9 cellular contexts compared by ENCODE assay signal in the genomic region with DNA sequence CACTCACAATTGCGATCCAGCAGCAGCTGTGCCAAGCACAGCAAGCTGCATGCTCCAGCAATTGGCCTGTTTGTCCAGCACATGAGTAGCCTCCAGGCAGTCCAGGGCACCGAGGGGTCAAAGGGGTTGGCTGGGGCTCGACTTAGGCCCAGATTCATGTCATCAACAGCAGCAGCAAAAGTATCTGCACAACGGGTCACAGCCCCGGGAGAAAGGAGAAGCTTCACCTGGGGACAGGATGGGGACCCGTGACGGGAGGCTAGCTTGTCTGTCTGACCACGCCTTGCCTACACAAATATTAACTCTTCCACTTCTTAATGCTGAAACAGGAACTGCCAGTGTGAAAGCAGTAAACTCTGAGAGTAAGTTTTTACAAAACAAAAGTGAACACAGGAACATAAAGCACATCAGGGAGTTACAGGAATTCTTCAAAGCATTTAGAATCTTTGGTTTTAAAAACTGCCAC.
DNase-seq lines count a peak whose midpoint lies in the region; ATAC-seq and TF ChIP-seq lines count a peak whose summit lies in the region.
"Had no signal": no experiment of that assay in that cellular context is flagged by ENCODE, and none has a peak within 500 bp of the region (broad histone marks: within the 10 kb centered on the region; RNA-seq: fewer than 3 reads in every experiment).

No MANE protein-coding gene starts in this region.

- intact Hi-C loops in activated CD4-positive, alpha-beta memory T cell treated with anti-CD3 and anti-CD28 coated beads for 36 hours (cut with micrococcal nuclease): loop anchor here (1.0 to 2.0 kb wide), 2 partner anchors 18 to 28 kb away; no protein-coding TSS in a partner anchor
- intact Hi-C loops in mucosa of descending colon (cut with DNase I, micrococcal nuclease): no loop called here

- CTCF ChIA-PET in activated CD4-positive, alpha-beta memory T cell treated with anti-CD3 and anti-CD28 coated beads, Interleukin-2, amount 10 ng/mL, durations not matched to agents 7 days and 5 days (lab: Charles Lee): no interaction called here
- CTCF ChIA-PET in activated CD4-positive, alpha-beta memory T cell treated with anti-CD3 and anti-CD28 coated beads for 36 hours (lab: Charles Lee): interaction anchor here (3.2 kb wide), 1 partner anchor 119 kb away, joined by 19 read pairs; no protein-coding TSS in a partner anchor

- H3K9me3 Mint-ChIP-seq in activated CD4-positive, alpha-beta memory T cell treated with anti-CD3 and anti-CD28 coated beads, Interleukin-2, amount 10 ng/mL, durations not matched to agents 7 days and 5 days: peaks cover 3% of the 10 kb centered on the region
- no peaks in the 10 kb centered on the region for H3K9me3 Mint-ChIP-seq in activated CD4-positive, alpha-beta memory T cell treated with anti-CD3 and anti-CD28 coated beads for 36 hours

- peaks cover 26% of the 10 kb centered on the region for H3K4me1 Mint-ChIP-seq in activated CD4-positive, alpha-beta memory T cell treated with anti-CD3 and anti-CD28 coated beads, Interleukin-2, amount 10 ng/mL, durations not matched to agents 7 days and 5 days
- H3K4me1 Mint-ChIP-seq in activated CD4-positive, alpha-beta memory T cell treated with anti-CD3 and anti-CD28 coated beads for 36 hours (ENCODE audit: low read depth): peaks cover 23% of the 10 kb centered on the region

- TF ChIP-seq CTCF in RWPE2 (IDR thresholded peaks at IDR 0.05; ENCODE audit: poor library complexity, severe bottlenecking) (no peak), mucosa of descending colon (IDR thresholded peaks at IDR 0.05) (no peak)

- H3K27ac ChIP-seq in RWPE2 (ENCODE audit: poor library complexity, severe bottlenecking): peak overlapping the region; percentile 9

- H3K36me3 ChIP-seq in RWPE2 (ENCODE audit: low read depth): no peaks in the 10 kb centered on the region
- no peaks in the 10 kb centered on the region for H3K36me3 ChIP-seq in mucosa of descending colon (ENCODE audit: low read depth)

- H3K9me3 ChIP-seq in RWPE2 (ENCODE audit: severe bottlenecking) (no peaks in the 10 kb centered on the region), mucosa of descending colon (no peaks in the 10 kb centered on the region)
- H3K9me3 ChIP-seq: Caco-2 had no signal

- peak; percentile 90 for ATAC-seq in HG02885 (IDR thresholded peaks at IDR 0.05; ENCODE audit: poor library complexity, unreplicated experiment)
- peak; percentile 22; the same call in 1 of the 3 replicates for ATAC-seq in RWPE2 (ENCODE audit: low read depth)
- peak; percentile 75 for ATAC-seq in mucosa of descending colon

- no peaks in the 10 kb centered on the region for H3K27me3 ChIP-seq in RWPE2 (ENCODE audit: insufficient read depth, poor library complexity, severe bottlenecking)

- H3K4me1 ChIP-seq in RWPE2 (ENCODE audit: insufficient read depth, poor library complexity, severe bottlenecking) (peaks cover 22% of the 10 kb centered on the region), mucosa of descending colon (ENCODE audit: low read depth) (peaks cover 9% of the 10 kb centered on the region)

- peak overlapping the region; percentile 63 for H3K27ac Mint-ChIP-seq in activated CD4-positive, alpha-beta memory T cell treated with anti-CD3 and anti-CD28 coated beads, Interleukin-2, amount 10 ng/mL, durations not matched to agents 7 days and 5 days
- no peak overlapping the region for H3K27ac Mint-ChIP-seq in activated CD4-positive, alpha-beta memory T cell treated with anti-CD3 and anti-CD28 coated beads for 36 hours

- H3K4me3 ChIP-seq in RWPE2 (ENCODE audit: severe bottlenecking): no peak overlapping the region
- no peak overlapping the region for H3K4me3 ChIP-seq in mucosa of descending colon

- no peak for DNase-seq in activated CD4-positive, alpha-beta memory T cell treated with anti-CD3 and anti-CD28 coated beads, Interleukin-2, amount 10 ng/mL, durations not matched to agents 7 days and 5 days
- DNase-seq in activated CD4-positive, alpha-beta memory T cell treated with anti-CD3 and anti-CD28 coated beads for 36 hours: no peak
- DNase-seq in RWPE2 (ENCODE audit: low spot score) (no peak), mucosa of descending colon (peak; percentile 39 to 64 (median 56)), NCI-H187 (lab: John Stamatoyannopoulos, UW) (no peak), HK-2 (ENCODE audit: unreplicated experiment) (no peak), NCI-H345 (lab: John Stamatoyannopoulos, UW) (no peak)

- H3K27me3 Mint-ChIP-seq in activated CD4-positive, alpha-beta memory T cell treated with anti-CD3 and anti-CD28 coated beads, Interleukin-2, amount 10 ng/mL, durations not matched to agents 7 days and 5 days: peaks cover 2% of the 10 kb centered on the region
- H3K27me3 Mint-ChIP-seq in activated CD4-positive, alpha-beta memory T cell treated with anti-CD3 and anti-CD28 coated beads for 36 hours: no peaks in the 10 kb centered on the region

- POLR2A ChIA-PET in activated CD4-positive, alpha-beta memory T cell treated with anti-CD3 and anti-CD28 coated beads, Interleukin-2, amount 10 ng/mL, durations not matched to agents 7 days and 5 days (lab: Charles Lee): interaction anchor here (0.5 to 1.7 kb wide), 4 partner anchors 13 to 120 kb away, joined by 3 to 4 read pairs (median 4); no protein-coding TSS in a partner anchor
- POLR2A ChIA-PET in activated CD4-positive, alpha-beta memory T cell treated with anti-CD3 and anti-CD28 coated beads for 36 hours (lab: Charles Lee): interaction anchor here (0.8 kb wide), 1 partner anchor 37 kb away, joined by 3 read pairs; no protein-coding TSS in a partner anchor

- H3K4me3 Mint-ChIP-seq in activated CD4-positive, alpha-beta memory T cell treated with anti-CD3 and anti-CD28 coated beads, Interleukin-2, amount 10 ng/mL, durations not matched to agents 7 days and 5 days: no peak overlapping the region
- H3K4me3 Mint-ChIP-seq in activated CD4-positive, alpha-beta memory T cell treated with anti-CD3 and anti-CD28 coated beads for 36 hours: no peak overlapping the region

- H3K36me3 Mint-ChIP-seq in activated CD4-positive, alpha-beta memory T cell treated with anti-CD3 and anti-CD28 coated beads, Interleukin-2, amount 10 ng/mL, durations not matched to agents 7 days and 5 days (ENCODE audit: low read depth): no peaks in the 10 kb centered on the region
- no peaks in the 10 kb centered on the region for H3K36me3 Mint-ChIP-seq in activated CD4-positive, alpha-beta memory T cell treated with anti-CD3 and anti-CD28 coated beads for 36 hours

Comparison
In these comparisons a context has a peak if more than half of its experiments do, and no peak if none do; other contexts are left out.
1. DNase-seq: peak in mucosa of descending colon (3 of 3); none in activated CD4-positive, alpha-beta memory T cell treated with anti-CD3 and anti-CD28 coated beads, Interleukin-2, amount 10 ng/mL, durations not matched to agents 7 days and 5 days (single experiment), activated CD4-positive, alpha-beta memory T cell treated with anti-CD3 and anti-CD28 coated beads for 36 hours (single experiment), RWPE2 (single experiment), NCI-H187 (0 of 2), HK-2 (single experiment) and NCI-H345 (single experiment).
2. ATAC-seq: peak in every context shown above with its lines; median percentile 90 in HG02885; 75 in mucosa of descending colon; 22 in RWPE2.